8 cellular contexts compared by ENCODE assay signal in genomic region chr1:243325305-243325890, GRCh38.
DNase-seq lines count a peak whose midpoint lies in the region; ATAC-seq and TF ChIP-seq lines count a peak whose summit lies in the region.

No MANE protein-coding gene starts in this region.

- TF ChIP-seq CTCF in fibroblast of pulmonary artery (IDR thresholded peaks at IDR 0.05; ENCODE audit: low read length, missing control alignments): peak; percentile 75

- H3K27ac Mint-ChIP-seq in T-helper 17 cell: no peak overlapping the region

- no peak overlapping the region for H3K4me3 ChIP-seq in fibroblast of pulmonary artery (replicated peaks; ENCODE audit: low read depth, low read length)

- peaks cover 8% of the 10 kb centered on the region for H3K4me1 Mint-ChIP-seq in T-helper 17 cell

- no peaks in the 10 kb centered on the region for H3K27me3 Mint-ChIP-seq in T-helper 17 cell

- no peak overlapping the region for H3K4me3 Mint-ChIP-seq in T-helper 17 cell

- peak; percentile 54 for DNase-seq in DMS114 treated with DMSO at 0.1 percent for 48 hours (lab: John Stamatoyannopoulos, UW; ENCODE audit: unreplicated experiment)
- DNase-seq in NAMALWA (ENCODE audit: low spot score): peak; percentile 73
- no peak for DNase-seq in T-helper 17 cell
- DNase-seq in fibroblast of pulmonary artery (ENCODE audit: low read depth): peak; percentile 84
- DNase-seq in renal cortical epithelial cell (ENCODE audit: low read depth): peak; percentile 62
- no peak for DNase-seq in NCI-H524 treated with DMSO at 0.1 percent for 48 hours (lab: John Stamatoyannopoulos, UW)
- no peak for DNase-seq in HPDE6-E6E7 (ENCODE audit: extremely low spot score)

- ATAC-seq in GM19351 (IDR thresholded peaks at IDR 0.05; ENCODE audit: unreplicated experiment) (peak; percentile 50), T-helper 17 cell (peak; percentile 51)

- H3K36me3 Mint-ChIP-seq in T-helper 17 cell (ENCODE audit: low read depth): peaks cover 4% of the 10 kb centered on the region

- no peaks in the 10 kb centered on the region for H3K9me3 ChIP-seq in T-helper 17 cell (ENCODE audit: control insufficient read depth, low read length, poor library complexity, severe bottlenecking)

Comparison
In these comparisons a context has a peak if more than half of its experiments do, and no peak if none do; other contexts are left out.
1. DNase-seq: peak in DMS114 treated with DMSO at 0.1 percent for 48 hours (single experiment), NAMALWA (single experiment), fibroblast of pulmonary artery (single experiment) and renal cortical epithelial cell (single experiment); none in T-helper 17 cell (0 of 3), NCI-H524 treated with DMSO at 0.1 percent for 48 hours (single experiment) and HPDE6-E6E7 (single experiment).